In the genomic region with DNA sequence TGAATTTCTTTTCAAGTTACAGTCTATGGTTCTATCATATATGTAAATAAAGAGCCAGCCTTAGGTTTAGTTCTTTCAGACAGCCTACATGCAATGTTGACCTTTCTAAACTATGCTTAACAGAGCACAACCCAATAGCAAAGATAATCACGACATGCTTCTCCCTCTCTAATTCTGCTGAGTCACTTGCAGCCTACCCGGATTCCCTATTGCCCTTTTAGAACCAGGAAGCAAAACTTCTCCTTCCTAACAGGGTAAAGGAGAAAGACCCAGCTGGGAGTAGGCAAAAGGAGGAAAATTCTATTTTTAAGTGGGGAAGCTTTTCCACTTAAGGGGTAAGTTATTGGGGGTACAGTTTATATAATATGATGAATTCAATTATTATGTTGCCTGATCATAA, we compare ENCODE assay signal across 9 cellular contexts.
DNase-seq lines count a peak whose midpoint lies in the region; ATAC-seq, FAIRE-seq and TF ChIP-seq lines count a peak whose summit lies in the region.
"Had no signal": no experiment of that assay in that cellular context is flagged by ENCODE, and none has a peak within 500 bp of the region (broad histone marks: within the 10 kb centered on the region; RNA-seq: fewer than 3 reads in every experiment).

No MANE protein-coding gene starts in this region.

- intact Hi-C loops in Panc1 (cut with micrococcal nuclease; ENCODE audit: unreplicated experiment): no loop called here

- WGBS in small intestine, 3 donors: 2 to 8% (median 7%) methylated on average over 2 of the region's 2 CpGs

- no peaks in the 10 kb centered on the region for H3K27me3 ChIP-seq in Panc1 (ENCODE audit: control insufficient read depth, insufficient read depth, low read length)
- H3K27me3 ChIP-seq in small intestine (ENCODE audit: control insufficient read depth in 2 of 2, insufficient read depth in 2 of 2, low read length in 2 of 2): no peaks in the 10 kb centered on the region

- CTCF ChIA-PET in Panc1 (lab: Charles Lee): no interaction called here

- TF ChIP-seq POLR2A in GM12892 (IDR thresholded peaks at IDR 0.05; ENCODE audit: low read depth, low read length): no peak

- POLR2A ChIA-PET in Panc1 (lab: Charles Lee): no interaction called here

- in situ Hi-C loops in Panc1 (cut with HindIII; ENCODE audit: low pct_unique_long_range_greater_than_20kb, low sequenced_read_pairs): no loop called here

- TF ChIP-seq CTCF in Panc1 (IDR thresholded peaks at IDR 0.05) (no peak), fibroblast of the aortic adventitia (IDR thresholded peaks at IDR 0.05; ENCODE audit: insufficient read depth, low read length) (no peak)

- FAIRE-seq in small intestine (lab: Jason Lieb, UNC) (no peak), GM12892 (lab: Jason Lieb, UNC) (no peak)

- ATAC-seq in Panc1 (no peak), HG03025 (IDR thresholded peaks at IDR 0.05; ENCODE audit: low FRiP score, unreplicated experiment) (no peak)

- no peaks in the 10 kb centered on the region for H3K9me3 ChIP-seq in Panc1 (ENCODE audit: control insufficient read depth, insufficient read depth, low read depth, low read length)
- no peaks in the 10 kb centered on the region for H3K9me3 ChIP-seq in small intestine (ENCODE audit: control insufficient read depth, low read depth)

- DNase-seq in NCI-H510A treated with DMSO at 0.1 percent for 48 hours (lab: John Stamatoyannopoulos, UW): peak; percentile 86
- no peak for DNase-seq in NCI-H510A (lab: John Stamatoyannopoulos, UW)
- DNase-seq in Panc1 (ENCODE audit: low read depth, low spot score): no peak
- DNase-seq in fibroblast of the aortic adventitia (ENCODE audit: low read depth): peak; percentile 73
- DNase-seq in small intestine: peak; percentile 75
- no peak for DNase-seq in GM12892 (ENCODE audit: insufficient read length)
- no peak for DNase-seq in putamen (ENCODE audit: low spot score)
- DNase-seq: NCI-H1930 had no signal

- no peak overlapping the region for H3K4me3 ChIP-seq in Panc1 (ENCODE audit: low read depth in 2 of 2, low read length in 2 of 2)
- H3K4me3 ChIP-seq in fibroblast of the aortic adventitia (ENCODE audit: low read depth, low read length): no peak overlapping the region
- no peak overlapping the region for H3K4me3 ChIP-seq in small intestine (ENCODE audit: low read depth in 1 of 2, low read length in 2 of 2)

- H3K27ac ChIP-seq in Panc1 (ENCODE audit: low read length): peak overlapping the region; percentile 29; the same call in 1 of the 2 replicates
- H3K27ac ChIP-seq in small intestine (ENCODE audit: low read depth in 1 of 2, low read length in 1 of 2): no peak overlapping the region

- no peaks in the 10 kb centered on the region for H3K36me3 ChIP-seq in Panc1 (ENCODE audit: control insufficient read depth, insufficient read depth, low read length)
- H3K36me3 ChIP-seq in small intestine (ENCODE audit: control insufficient read depth in 2 of 2, insufficient read depth in 2 of 2, low read length in 2 of 2): no peaks in the 10 kb centered on the region

- no TSS peak for BruUV-seq in Panc1 (replicated peaks; lab: Mats Ljungman, UMichigan)

- H3K4me1 ChIP-seq in Panc1 (ENCODE audit: control insufficient read depth, insufficient read depth, low read length) (0 out of 2 replicates have a peak, but pooled peaks cover 3% of the 10 kb centered on the region), small intestine (ENCODE audit: control insufficient read depth in 2 of 2, insufficient read depth in 1 of 2, low read depth in 1 of 2, low read length in 1 of 2) (no peaks in the 10 kb centered on the region)

Comparison
In these comparisons a context has a peak if more than half of its experiments do, and no peak if none do; other contexts are left out.
1. DNase-seq: peak in NCI-H510A treated with DMSO at 0.1 percent for 48 hours (single experiment), fibroblast of the aortic adventitia (single experiment) and small intestine (single experiment); none in NCI-H510A (single experiment), Panc1 (single experiment), GM12892 (single experiment) and putamen (single experiment).